ENCODE assay signal across 8 cellular contexts in genomic region chr16:29667320-29667605, GRCh38. TPM values are rescaled to one million over a fixed set of nuclear protein-coding genes. Genes with fewer than 3 reads are reported as not detected.
DNase-seq lines count a peak whose midpoint lies in the region; ATAC-seq, FAIRE-seq and TF ChIP-seq lines count a peak whose summit lies in the region.
"Not testable (repeated sequence)": the region's sequence is repeated elsewhere in the genome, so short reads cannot be mapped to it uniquely, and the experiment has no call there.
"Had no signal": no experiment of that assay in that cellular context is flagged by ENCODE, and none has a peak within 500 bp of the region (broad histone marks: within the 10 kb centered on the region; RNA-seq: fewer than 3 reads in every experiment).

No MANE protein-coding gene starts in this region.

- H3K79me1 ChIP-seq in H1 (ENCODE audit: low read depth, low read length), result not testable (repeated sequence)

- not testable (repeated sequence) for H3K36me3 Mint-ChIP-seq in WTC11; progenitor cell of endocrine pancreas (ENCODE audit: insufficient read depth)
- H3K36me3 Mint-ChIP-seq in activated naive CD4-positive, alpha-beta T cell treated with anti-CD3 and anti-CD28 coated beads, Interleukin-2, amount 10 ng/mL, durations not matched to agents 7 days and 5 days, result peaks cover 58% of the 10 kb centered on the region

- 0 out of 2 replicates have a peak overlapping the region, but pooled peaks have one; percentile 51 for H2BK20ac ChIP-seq in H1 (ENCODE audit: low read length)

- not testable (repeated sequence) for H3K9me3 ChIP-seq in H1 (ENCODE audit: insufficient read depth in 2 of 2, low read depth in 1 of 2, low read length in 1 of 2); mononuclear cell (ENCODE audit: low read depth, low read length)

- not testable (repeated sequence) for H3K23ac ChIP-seq in H1 (ENCODE audit: insufficient read length)

- not testable (repeated sequence) for H3K79me2 ChIP-seq in H1 (ENCODE audit: control insufficient read depth in 1 of 2, insufficient read depth in 2 of 2, low read length in 2 of 2)

- not testable (repeated sequence) for H2BK15ac ChIP-seq in H1 (ENCODE audit: low read length)

- not testable (repeated sequence) for FAIRE-seq in H1 (lab: Jason Lieb, UNC)

- not testable (repeated sequence) for H3K9ac ChIP-seq in H1 (replicated peaks in 1 of 4; ENCODE audit: extremely low read depth in 1 of 4, low read depth in 3 of 4, low read length in 3 of 4)

- not testable (repeated sequence) for H3K56ac ChIP-seq in H1 (replicated peaks; ENCODE audit: insufficient read length, low read depth, low read length)

- TF ChIP-seq EP300 in H1 (IDR thresholded peaks at IDR 0.05; ENCODE audit: borderline replicate concordance in 1 of 2, low read depth in 2 of 2, low read length in 2 of 2), result not testable (repeated sequence)

- H3K23me2 ChIP-seq in H1 (ENCODE audit: low read depth, low read length), result not testable (repeated sequence)

- H4K8ac ChIP-seq in H1 (ENCODE audit: extremely low read depth, insufficient read depth, low read length), result not testable (repeated sequence)

- not testable (repeated sequence) for TF ChIP-seq CTCF in NB4 (IDR thresholded peaks at IDR 0.05; ENCODE audit: low read depth, low read length); WTC11 (IDR thresholded peaks at IDR 0.05); H1 (IDR thresholded peaks at IDR 0.05; ENCODE audit: control extremely low read depth in 1 of 3, insufficient read depth in 1 of 3, low read depth in 1 of 3, low read length in 3 of 3); progenitor cell of endocrine pancreas (IDR thresholded peaks at IDR 0.05; ENCODE audit: unreplicated experiment)

- not testable (repeated sequence) for H3K27me3 ChIP-seq in H1 (replicated peaks in 1 of 4; ENCODE audit: control insufficient read depth in 3 of 4, extremely low read depth in 1 of 4, insufficient read depth in 3 of 4, low read length in 3 of 4); mononuclear cell (ENCODE audit: insufficient read depth, low read length)

- H2AK5ac ChIP-seq in H1 (ENCODE audit: low read depth, low read length), result peak overlapping the region; percentile 2

- POLR2A ChIA-PET in WTC11 (lab: Charles Lee), result interaction anchor here (1.0 to 1.8 kb wide), 3 partner anchors 9 to 12 kb away, joined by 4 to 14 read pairs (median 7); partner anchors contain the start of gene QPRT
- POLR2A ChIA-PET in H1 (lab: Charles Lee; ENCODE audit: partially characterized antibody), result interaction anchor here (1.0 to 3.7 kb wide), 13 partner anchors 10 to 54 kb away, joined by 3 to 59 read pairs (median 4); partner anchors contain the start of gene QPRT

- not testable (repeated sequence) for TF ChIP-seq POLR2A in NB4 (IDR thresholded peaks at IDR 0.05; ENCODE audit: extremely low read depth, insufficient read length); H1 (IDR thresholded peaks at IDR 0.05; ENCODE audit: control extremely low read depth in 1 of 2, low read depth in 2 of 2, low read length in 2 of 2)

- peak overlapping the region; percentile 66 to 75 for H3K4me2 ChIP-seq in H1 (ENCODE audit: insufficient read depth in 1 of 2, low read depth in 2 of 2, low read length in 2 of 2)

- not testable (repeated sequence) for H3K27ac ChIP-seq in H1 (ENCODE audit: low read depth, low read length)

- 85% methylated on average over 6 of the region's 6 CpGs; no CpG with 5 or more reads in 1 of the 2 experiments for WGBS in H1 (ENCODE audit: extremely low coverage in 1 of 2, insufficient coverage in 1 of 2, insufficient read length in 1 of 2, insufficient replicate concordance in 2 of 2, low coverage in 1 of 2, low lambda C conversion rate in 2 of 2, missing lambda C conversion rate in 1 of 2), 2 experiments

- H3K18ac ChIP-seq in H1 (ENCODE audit: extremely low read depth, low read length), result not testable (repeated sequence)

- H3K4me1 ChIP-seq in H1 (replicated peaks in 1 of 4; ENCODE audit: control insufficient read depth in 3 of 4, insufficient read depth in 4 of 4, low read length in 3 of 4) (peaks cover 0 to 24% (median 18%) of the 10 kb centered on the region in 4 experiments; a peak in 6 of 7 replicates), mononuclear cell (ENCODE audit: insufficient read depth, low read length) (peaks cover 64% of the 10 kb centered on the region)

- H3K4me1 Mint-ChIP-seq in WTC11 (peaks cover 44% of the 10 kb centered on the region), progenitor cell of endocrine pancreas (ENCODE audit: low read depth) (peaks cover 12% of the 10 kb centered on the region)
- H3K4me1 Mint-ChIP-seq in activated naive CD4-positive, alpha-beta T cell treated with anti-CD3 and anti-CD28 coated beads, Interleukin-2, amount 10 ng/mL, durations not matched to agents 7 days and 5 days, result peaks cover 46% of the 10 kb centered on the region

- not testable (repeated sequence) for ATAC-seq in WTC11

- CTCF ChIA-PET in WTC11 (lab: Charles Lee), result interaction anchor here (0.8 to 1.9 kb wide), 7 partner anchors 9 to 47 kb away, joined by 3 to 11 read pairs (median 3); partner anchors contain the start of gene QPRT
- CTCF ChIA-PET in activated naive CD4-positive, alpha-beta T cell treated with anti-CD3 and anti-CD28 coated beads, Interleukin-2, amount 10 ng/mL, durations not matched to agents 7 days and 5 days (lab: Charles Lee), result not testable (repeated sequence)
- CTCF ChIA-PET in H1 (lab: Charles Lee; ENCODE audit: partially characterized antibody), result interaction anchor here (0.8 to 1.7 kb wide), 6 partner anchors 9 to 146 kb away, joined by 3 to 6 read pairs (median 4); no protein-coding TSS in a partner anchor

- not testable (repeated sequence) for H4K91ac ChIP-seq in H1 (replicated peaks; ENCODE audit: insufficient read length, low read length)

- DNase-seq in NB4 (ENCODE audit: low read depth); WTC11 (ENCODE audit: low spot score); activated naive CD4-positive, alpha-beta T cell treated with anti-CD3 and anti-CD28 coated beads, Interleukin-2, amount 10 ng/mL, durations not matched to agents 7 days and 5 days; H1 (ENCODE audit: low read depth in 1 of 2, low spot score in 2 of 2); progenitor cell of endocrine pancreas (ENCODE audit: low spot score, unreplicated experiment): not testable (repeated sequence)

- not testable (repeated sequence) for H3K9me3 Mint-ChIP-seq in WTC11; activated naive CD4-positive, alpha-beta T cell treated with anti-CD3 and anti-CD28 coated beads, Interleukin-2, amount 10 ng/mL, durations not matched to agents 7 days and 5 days; progenitor cell of endocrine pancreas (ENCODE audit: low read depth)

- H3K4me3 ChIP-seq in GM08714 (ENCODE audit: low read length) (peak overlapping the region; percentile 86; the same call in 1 of the 2 replicates), NB4 (ENCODE audit: low read depth, low read length) (peak overlapping the region; percentile 96), H1 (ENCODE audit: extremely low read depth in 1 of 4, insufficient read depth in 2 of 4, low read depth in 3 of 4, low read length in 4 of 4) (peak overlapping the region in 2 of 4 experiments; percentile 22 to 52; a peak in 3 of 8 replicates), mononuclear cell (ENCODE audit: low read length) (peak overlapping the region; percentile 20)

- H4K20me1 ChIP-seq in H1 (replicated peaks in 1 of 2; ENCODE audit: control insufficient read depth in 1 of 2, insufficient read depth in 2 of 2, low read length in 2 of 2), result not testable (repeated sequence)

- not testable (repeated sequence) for H2BK12ac ChIP-seq in H1 (ENCODE audit: low read depth, low read length)

- not testable (repeated sequence) for H4K5ac ChIP-seq in H1 (ENCODE audit: insufficient read length, low read depth, low read length)

- not testable (repeated sequence) for H3K14ac ChIP-seq in H1 (ENCODE audit: insufficient read length)

- not testable (repeated sequence) for H2BK120ac ChIP-seq in H1 (replicated peaks; ENCODE audit: low read depth, low read length)

- peak overlapping the region; percentile 14; the same call in 1 of the 2 replicates for H2AFZ ChIP-seq in H1 (ENCODE audit: low read length)

- H3K27ac Mint-ChIP-seq in WTC11, result peak overlapping the region; percentile 66
- H3K27ac Mint-ChIP-seq in activated naive CD4-positive, alpha-beta T cell treated with anti-CD3 and anti-CD28 coated beads, Interleukin-2, amount 10 ng/mL, durations not matched to agents 7 days and 5 days, result peak overlapping the region; percentile 87
- H3K27ac Mint-ChIP-seq in progenitor cell of endocrine pancreas, result peak overlapping the region; percentile 78

- 0 out of 2 replicates have a peak overlapping the region, but pooled peaks have one; percentile 81 for H2BK5ac ChIP-seq in H1 (ENCODE audit: low read depth, low read length)

- H3K4me3 Mint-ChIP-seq in WTC11 (peak overlapping the region; percentile 71), progenitor cell of endocrine pancreas (ENCODE audit: low read depth) (peak overlapping the region; percentile 62)
- peak overlapping the region; percentile 94 for H3K4me3 Mint-ChIP-seq in activated naive CD4-positive, alpha-beta T cell treated with anti-CD3 and anti-CD28 coated beads, Interleukin-2, amount 10 ng/mL, durations not matched to agents 7 days and 5 days

- TF ChIP-seq RAD21 in H1 (IDR thresholded peaks at IDR 0.05 in 1 of 2, conservative IDR thresholded peaks at IDR 0.05 in 1 of 2; ENCODE audit: low read depth in 2 of 2, low read length in 2 of 2), result not testable (repeated sequence)

- H3K27me3 Mint-ChIP-seq in WTC11 (ENCODE audit: low read depth); activated naive CD4-positive, alpha-beta T cell treated with anti-CD3 and anti-CD28 coated beads, Interleukin-2, amount 10 ng/mL, durations not matched to agents 7 days and 5 days; progenitor cell of endocrine pancreas: not testable (repeated sequence)

- H3K4ac ChIP-seq in H1 (replicated peaks; ENCODE audit: insufficient read length, low read depth, low read length), result not testable (repeated sequence)

- not testable (repeated sequence) for H3K36me3 ChIP-seq in H1 (ENCODE audit: control insufficient read depth in 2 of 4, insufficient read depth in 4 of 4, low read length in 3 of 4)

RNA-seq across cellular contexts. Expression of gene SPN, which starts 4.2 kb away (rescaled TPM):
- total RNA-seq in WTC11 (2021) (2.3 to 2.4 TPM (median 2.3 TPM) in 3 replicates), mononuclear cell (29.7 TPM), progenitor cell of endocrine pancreas (0.19 and 0.20 TPM in 2 replicates)
- total RNA-seq in H1 (2021; fragmentation: NEBNext Ultra II Directional; extraction: Animal tissue kit (Norgen Biotek cat#: 25700)), result 1.6 and 1.8 TPM in 2 replicates
- polyA plus RNA-seq in H1 (2011; rRNA removed), result 1.3 and 1.5 TPM in 2 replicates
- polyA plus RNA-seq in H1 (2011; cell fraction: cytosol; rRNA removed), result 0.76 TPM
- polyA plus RNA-seq in H1 (2011; cell fraction: nucleus; rRNA removed), result 2.7 TPM
- polyA plus RNA-seq in H1 (2012, experiment 1 of 2), result 0.46 to 1.7 TPM (median 0.89 TPM) in 4 replicates
- 0.92 TPM for polyA plus RNA-seq in H1 (2012, experiment 2 of 2)
- 4.0 TPM for polyA plus RNA-seq in H1 (2013, experiment 1 of 2)
- polyA plus RNA-seq in H1 (2013, experiment 2 of 2), result 3.8 TPM
- polyA minus RNA-seq in H1 (2011; rRNA and poly(A)+ RNA removed), result 2.1 and 3.2 TPM in 2 replicates
- polyA minus RNA-seq in H1 (2011; cell fraction: cytosol; rRNA and poly(A)+ RNA removed), result 0.44 TPM
- polyA minus RNA-seq in H1 (2011; cell fraction: nucleus; rRNA and poly(A)+ RNA removed), result 2.6 TPM
- total RNA-seq: Calu3 had no signal

RNA-seq across cellular contexts. Expression of gene QPRT, which starts 11.7 kb away (rescaled TPM):
- total RNA-seq in WTC11 (2021) (138 to 187 TPM (median 182 TPM) in 3 replicates), mononuclear cell (0.21 TPM), progenitor cell of endocrine pancreas (106 and 115 TPM in 2 replicates)
- 102 and 106 TPM in 2 replicates for total RNA-seq in H1 (2021; fragmentation: NEBNext Ultra II Directional; extraction: Animal tissue kit (Norgen Biotek cat#: 25700))
- 89.0 and 119 TPM in 2 replicates for polyA plus RNA-seq in H1 (2011; rRNA removed)
- polyA plus RNA-seq in H1 (2011; cell fraction: cytosol; rRNA removed), result 91.7 TPM
- polyA plus RNA-seq in H1 (2011; cell fraction: nucleus; rRNA removed), result 116 TPM
- 90.0 to 121 TPM (median 112 TPM) in 4 replicates for polyA plus RNA-seq in H1 (2012, experiment 1 of 2)
- 101 TPM for polyA plus RNA-seq in H1 (2012, experiment 2 of 2)
- polyA plus RNA-seq in H1 (2013, experiment 1 of 2), result 129 TPM
- polyA plus RNA-seq in H1 (2013, experiment 2 of 2), result 122 TPM
- polyA minus RNA-seq in H1 (2011; rRNA and poly(A)+ RNA removed), result 70.3 and 84.6 TPM in 2 replicates
- polyA minus RNA-seq in H1 (2011; cell fraction: cytosol; rRNA and poly(A)+ RNA removed), result 86.7 TPM
- 53.3 TPM for polyA minus RNA-seq in H1 (2011; cell fraction: nucleus; rRNA and poly(A)+ RNA removed)

Comparison
In these comparisons a context has a peak if more than half of its experiments do, and no peak if none do; other contexts are left out.
1. RNA of gene QPRT, which starts 11.7 kb away (total RNA-seq): 138 to 187 TPM in WTC11, 106 to 115 TPM in progenitor cell of endocrine pancreas and 102 to 106 TPM in H1; 0.21 TPM in mononuclear cell (single experiment); every median in the first group is over 10 times any median in the second.
2. Peak in every context shown above with its lines, with median percentiles within 50 percentile points of each other: H3K27ac Mint-ChIP-seq and H3K4me3 Mint-ChIP-seq.